In genomic region chr10:75137533-75138438, GRCh38 we compare ENCODE assay signal across 8 cellular contexts. TPM values are rescaled to one million over a fixed set of nuclear protein-coding genes. Genes with fewer than 3 reads are reported as not detected.
DNase-seq lines count a peak whose midpoint lies in the region; ATAC-seq lines count a peak whose summit lies in the region.

No MANE protein-coding gene starts in this region.

- DNase-seq in EL, result peak; percentile 56
- DNase-seq in myocyte (ENCODE audit: low read depth), result peak; percentile 50
- no peak for DNase-seq in posterior cingulate gyrus

- H3K4me3 Mint-ChIP-seq in activated naive CD4-positive, alpha-beta T cell treated with anti-CD3 and anti-CD28 coated beads, Interleukin-2, amount 50 U/mL, for 24 hours, result peak overlapping the region; percentile 1

- H3K27ac Mint-ChIP-seq in activated naive CD4-positive, alpha-beta T cell treated with anti-CD3 and anti-CD28 coated beads, Interleukin-2, amount 50 U/mL, for 24 hours, result peak overlapping the region; percentile 15

- H3K4me1 Mint-ChIP-seq in activated naive CD4-positive, alpha-beta T cell treated with anti-CD3 and anti-CD28 coated beads, Interleukin-2, amount 50 U/mL, for 24 hours, result peaks cover 53% of the 10 kb centered on the region

- peak; percentile 50 for ATAC-seq in HG03565 (IDR thresholded peaks at IDR 0.05; ENCODE audit: unreplicated experiment)
- no peak for ATAC-seq in GM18867 (IDR thresholded peaks at IDR 0.05; ENCODE audit: unreplicated experiment)
- ATAC-seq in HG02840 (IDR thresholded peaks at IDR 0.05; ENCODE audit: low FRiP score, unreplicated experiment), result no peak
- no peak for ATAC-seq in GM18873 (IDR thresholded peaks at IDR 0.05; ENCODE audit: low FRiP score, unreplicated experiment)

- intact Hi-C loops in posterior cingulate gyrus (cut with DNase I), result no loop called here

- peaks cover 5% of the 10 kb centered on the region for H3K36me3 Mint-ChIP-seq in activated naive CD4-positive, alpha-beta T cell treated with anti-CD3 and anti-CD28 coated beads, Interleukin-2, amount 50 U/mL, for 24 hours

- no peaks in the 10 kb centered on the region for H3K27me3 Mint-ChIP-seq in activated naive CD4-positive, alpha-beta T cell treated with anti-CD3 and anti-CD28 coated beads, Interleukin-2, amount 50 U/mL, for 24 hours

- H3K9me3 Mint-ChIP-seq in activated naive CD4-positive, alpha-beta T cell treated with anti-CD3 and anti-CD28 coated beads, Interleukin-2, amount 50 U/mL, for 24 hours, result no peaks in the 10 kb centered on the region

RNA-seq across cellular contexts. Expression of gene SAMD8, which starts 26.3 kb away (rescaled TPM):
- total RNA-seq in myocyte, result 40.1 and 40.5 TPM in 2 replicates
- polyA plus RNA-seq in myocyte (2012), result 10.9 TPM

Comparison
In these comparisons a context has a peak if more than half of its experiments do, and no peak if none do; other contexts are left out.
1. DNase-seq: peak in EL (single experiment) and myocyte (single experiment); none in posterior cingulate gyrus (0 of 10).